22 cellular contexts compared by ENCODE assay signal in the genomic region with DNA sequence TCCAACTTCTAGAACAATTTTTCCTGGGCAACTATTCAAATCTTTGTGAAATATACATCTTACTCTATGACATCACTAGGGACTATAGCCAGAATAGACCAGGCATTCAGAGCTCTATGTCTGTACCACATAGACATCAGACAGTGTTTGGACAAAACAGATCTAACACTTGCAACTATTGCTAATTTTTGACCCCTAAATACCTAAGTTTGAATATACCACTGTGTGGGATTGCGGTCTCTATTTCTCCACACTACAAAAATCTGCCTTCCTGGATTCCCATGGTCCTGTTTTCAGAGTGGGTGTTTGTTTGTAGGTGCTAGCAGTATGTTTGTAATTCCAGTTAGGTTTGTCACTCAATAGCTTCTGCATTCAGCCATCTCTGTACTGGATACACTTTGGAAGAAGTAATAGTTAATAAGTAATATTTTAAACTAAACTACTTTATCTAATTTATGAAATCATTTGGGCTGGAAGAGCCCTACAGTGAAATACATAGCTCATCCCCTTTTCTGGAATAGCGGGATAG.
"Had no signal": no experiment of that assay in that cellular context is flagged by ENCODE, and none has a peak within 500 bp of the region (broad histone marks: within the 10 kb centered on the region; RNA-seq: fewer than 3 reads in every experiment).

No MANE protein-coding gene starts in this region.

- H3K27me3 Mint-ChIP-seq: activated CD4-positive, alpha-beta memory T cell treated with anti-CD3 and anti-CD28 coated beads, Interleukin-2, amount 10 ng/mL, durations not matched to agents 7 days and 5 days; activated CD4-positive, alpha-beta T cell treated with anti-CD3 and anti-CD28 coated beads for 36 hours; effector memory CD8-positive, alpha-beta T cell; T-cell had no signal

- H3K9ac ChIP-seq: neural progenitor cell had no signal

- H3K36me3 Mint-ChIP-seq: activated naive CD8-positive, alpha-beta T cell treated with anti-CD3 and anti-CD28 coated beads, Interleukin-2, amount 10 ng/mL, durations not matched to agents 7 days and 5 days; neural progenitor cell; T-cell had no signal

- H3K4me1 Mint-ChIP-seq: activated CD4-positive, alpha-beta memory T cell treated with anti-CD3 and anti-CD28 coated beads, Interleukin-2, amount 10 ng/mL, durations not matched to agents 7 days and 5 days; activated CD4-positive, alpha-beta T cell treated with anti-CD3 and anti-CD28 coated beads for 36 hours; activated naive CD8-positive, alpha-beta T cell treated with anti-CD3 and anti-CD28 coated beads, Interleukin-2, amount 10 ng/mL, durations not matched to agents 7 days and 5 days; T-cell had no signal

- H3K27ac ChIP-seq: foreskin keratinocyte, neural progenitor cell, skin epidermis, VCaP had no signal

- ATAC-seq: activated CD4-positive, alpha-beta T cell treated with anti-CD3 and anti-CD28 coated beads for 36 hours; activated T-cell treated with anti-CD3 and anti-CD28 coated beads, Interleukin-2, amount 50 U/mL, for 72 hours; effector memory CD8-positive, alpha-beta T cell; foreskin keratinocyte; T-cell had no signal

- H3K9me3 Mint-ChIP-seq: activated CD4-positive, alpha-beta memory T cell treated with anti-CD3 and anti-CD28 coated beads, Interleukin-2, amount 10 ng/mL, durations not matched to agents 7 days and 5 days; activated naive CD8-positive, alpha-beta T cell treated with anti-CD3 and anti-CD28 coated beads, Interleukin-2, amount 10 ng/mL, durations not matched to agents 7 days and 5 days; activated T-cell treated with anti-CD3 and anti-CD28 coated beads, Interleukin-2, amount 50 U/mL, for 72 hours; neural progenitor cell; T-cell had no signal

- H3K36me3 ChIP-seq: cardiac muscle cell, heart right ventricle, neural progenitor cell, ovary, tibial artery, uterus had no signal

- H3K4me2 ChIP-seq: neural progenitor cell had no signal

- H2AFZ ChIP-seq: neural progenitor cell had no signal

- H3K4me3 Mint-ChIP-seq: activated CD4-positive, alpha-beta memory T cell treated with anti-CD3 and anti-CD28 coated beads, Interleukin-2, amount 10 ng/mL, durations not matched to agents 7 days and 5 days; activated CD4-positive, alpha-beta T cell treated with anti-CD3 and anti-CD28 coated beads for 36 hours; activated naive CD8-positive, alpha-beta T cell treated with anti-CD3 and anti-CD28 coated beads, Interleukin-2, amount 10 ng/mL, durations not matched to agents 7 days and 5 days; activated T-cell treated with anti-CD3 and anti-CD28 coated beads, Interleukin-2, amount 50 U/mL, for 72 hours; effector memory CD8-positive, alpha-beta T cell; neural progenitor cell; T-cell had no signal

- H3K4me3 ChIP-seq: cardiac muscle cell, neural progenitor cell, ovary, skin epidermis, tibial artery, uterus had no signal

- DNase-seq: activated CD4-positive, alpha-beta memory T cell treated with anti-CD3 and anti-CD28 coated beads, Interleukin-2, amount 10 ng/mL, durations not matched to agents 7 days and 5 days; activated CD4-positive, alpha-beta T cell treated with anti-CD3 and anti-CD28 coated beads for 36 hours; activated CD8-positive, alpha-beta memory T cell treated with anti-CD3 and anti-CD28 coated beads, Interleukin-2, amount 50 U/mL, for 4 hours; activated gamma-delta T cell treated with Interleukin-2 at 50 U/mL for 16 hours; activated naive CD8-positive, alpha-beta T cell treated with anti-CD3 and anti-CD28 coated beads, Interleukin-2, amount 10 ng/mL, durations not matched to agents 7 days and 5 days; activated T-cell treated with anti-CD3 and anti-CD28 coated beads, Interleukin-2, amount 50 U/mL, for 72 hours; aorta; cortex of kidney; effector memory CD8-positive, alpha-beta T cell; foreskin keratinocyte; heart right ventricle; islet precursor cell; midbrain; ovary; T-cell; T1000; tibial artery; uterus had no signal

- H3K27me3 ChIP-seq: cardiac muscle cell, foreskin keratinocyte, heart right ventricle, neural progenitor cell, ovary, tibial artery, uterus had no signal

- H3K27ac Mint-ChIP-seq: activated CD4-positive, alpha-beta memory T cell treated with anti-CD3 and anti-CD28 coated beads, Interleukin-2, amount 10 ng/mL, durations not matched to agents 7 days and 5 days; activated CD4-positive, alpha-beta T cell treated with anti-CD3 and anti-CD28 coated beads for 36 hours; activated naive CD8-positive, alpha-beta T cell treated with anti-CD3 and anti-CD28 coated beads, Interleukin-2, amount 10 ng/mL, durations not matched to agents 7 days and 5 days; activated T-cell treated with anti-CD3 and anti-CD28 coated beads, Interleukin-2, amount 50 U/mL, for 72 hours; effector memory CD8-positive, alpha-beta T cell; neural progenitor cell; T-cell had no signal

- H3K9me3 ChIP-seq: heart right ventricle, ovary, tibial artery, uterus had no signal

- H3K4me1 ChIP-seq: neural progenitor cell had no signal
